In genomic region chr1:32180186-32181060, GRCh38 we compare ENCODE assay signal across 8 cellular contexts. TPM values are rescaled to one million over a fixed set of nuclear protein-coding genes. Genes with fewer than 3 reads are reported as not detected.
DNase-seq lines count a peak whose midpoint lies in the region; ATAC-seq and TF ChIP-seq lines count a peak whose summit lies in the region.

No MANE protein-coding gene starts in this region.

- CTCF ChIA-PET in CD8-positive, alpha-beta T cell (lab: Charles Lee), result interaction anchor here (1.4 to 1.9 kb wide), 2 partner anchors 8 to 69 kb away, joined by 3 to 5 read pairs; no protein-coding TSS in a partner anchor
- CTCF ChIA-PET in SK-N-SH (lab: Yijun Ruan, JAX), result interaction anchor here (0.9 to 2.3 kb wide), 5 partner anchors 12 to 233 kb away, joined by 3 to 6 read pairs (median 3); partner anchors contain the start of gene KPNA6

- DNase-seq in CD8-positive, alpha-beta T cell, result peak in 3 of 7 experiments; percentile 25 to 58 (median 33)
- peak; percentile 64 for DNase-seq in H9
- peak; percentile 80 for DNase-seq in SK-N-SH
- DNase-seq in breast epithelium (ENCODE audit: low spot score in 2 of 2), result no peak
- peak; percentile 62 for DNase-seq in iPS-NIHi7 (ENCODE audit: extremely low spot score)
- DNase-seq in smooth muscle cell of the brain vasculature (ENCODE audit: low read depth, low spot score), result peak; percentile 12
- DNase-seq in KG1 (lab: John Stamatoyannopoulos, UW), result no peak

- no peak overlapping the region for H3K56ac ChIP-seq in H9 (ENCODE audit: insufficient read length, low read depth, low read length)

- peaks cover 35% of the 10 kb centered on the region for H3F3A ChIP-seq in SK-N-SH (replicated peaks; ENCODE audit: insufficient read depth)

- no peaks in the 10 kb centered on the region for H3K27me3 Mint-ChIP-seq in CD8-positive, alpha-beta T cell (ENCODE audit: low read depth)
- no peaks in the 10 kb centered on the region for H3K27me3 Mint-ChIP-seq in H9 (ENCODE audit: low read depth)

- no peak overlapping the region for H2AFZ ChIP-seq in H9 (ENCODE audit: low read length)
- H2AFZ ChIP-seq in SK-N-SH (ENCODE audit: low read depth), result peak overlapping the region; percentile 77; the same call in 1 of the 2 replicates

- H2AK5ac ChIP-seq in H9 (ENCODE audit: insufficient read length, low read length), result no peak overlapping the region

- peaks cover 35% of the 10 kb centered on the region for H3K36me3 Mint-ChIP-seq in CD8-positive, alpha-beta T cell
- peaks cover 34 to 55% (median 45%) of the 10 kb centered on the region in 3 experiments for H3K36me3 Mint-ChIP-seq in H9 (ENCODE audit: insufficient read depth in 1 of 3, low read depth in 3 of 3)

- H3K4me3 ChIP-seq in CD8-positive, alpha-beta T cell (ENCODE audit: low read depth, low read length), result peak overlapping the region; percentile 85
- H3K4me3 ChIP-seq in SK-N-SH (ENCODE audit: low read depth in 2 of 2, low read length in 1 of 2), result peak overlapping the region; percentile 65 to 82
- peak overlapping the region; percentile 62 to 76 (median 71) for H3K4me3 ChIP-seq in breast epithelium

- ATAC-seq in CD8-positive, alpha-beta T cell, result peak; percentile 12
- ATAC-seq in GM19035 (IDR thresholded peaks at IDR 0.05; ENCODE audit: unreplicated experiment), result no peak

- peak overlapping the region; percentile 84 for H3K4me3 Mint-ChIP-seq in CD8-positive, alpha-beta T cell
- peak overlapping the region; percentile 92 for H3K4me3 Mint-ChIP-seq in H9

- no CpG with 5 or more reads among the region's 36 CpGs for WGBS in H9 (ENCODE audit: extremely low coverage, insufficient read length, low lambda C conversion rate)
- WGBS in SK-N-SH (ENCODE audit: low lambda C conversion rate), result 7% methylated on average over 27 of the region's 36 CpGs

- peaks cover 49% of the 10 kb centered on the region for H3K4me1 Mint-ChIP-seq in CD8-positive, alpha-beta T cell (ENCODE audit: low read depth)
- H3K4me1 Mint-ChIP-seq in H9, result peaks cover 28 to 33% of the 10 kb centered on the region in 2 experiments

- H3K27ac Mint-ChIP-seq in CD8-positive, alpha-beta T cell, result peak overlapping the region; percentile 92
- H3K27ac Mint-ChIP-seq in H9, result peak overlapping the region; percentile 93 to 98 (median 96)

- peaks cover 7% of the 10 kb centered on the region for H3K23me2 ChIP-seq in H9 (ENCODE audit: insufficient read length, low read depth, low read length, poor library complexity, severe bottlenecking)

- intact Hi-C loops in CD8-positive, alpha-beta T cell (cut with DNase I, micrococcal nuclease), result no loop called here
- intact Hi-C loops in breast epithelium (cut with DNase I; ENCODE audit: low total_unique reads), result no loop called here

- H2BK120ac ChIP-seq in H9 (ENCODE audit: low read depth, low read length, poor library complexity, severe bottlenecking), result no peak overlapping the region

- H4K91ac ChIP-seq in H9 (ENCODE audit: insufficient read length, low read depth, low read length), result no peak overlapping the region

- no peak overlapping the region for H2BK5ac ChIP-seq in H9 (ENCODE audit: insufficient read length, low read length)

- peaks cover 6% of the 10 kb centered on the region for H3K79me1 ChIP-seq in H9 (ENCODE audit: insufficient read depth, low read depth, low read length, poor library complexity, severe bottlenecking)

- H3K27ac ChIP-seq in CD8-positive, alpha-beta T cell (ENCODE audit: low read depth, low read length), result peak overlapping the region; percentile 70
- H3K27ac ChIP-seq in H9 (ENCODE audit: insufficient read length, low read depth, low read length), result no peak overlapping the region
- peak overlapping the region; percentile 90 to 96 for H3K27ac ChIP-seq in SK-N-SH (ENCODE audit: low read depth in 2 of 2, low read length in 1 of 2)
- peak overlapping the region; percentile 91 to 98 for H3K27ac ChIP-seq in breast epithelium

- H3K79me2 ChIP-seq in H9 (ENCODE audit: insufficient read depth, low read length) (peaks cover 4% of the 10 kb centered on the region; the same call in 1 of the 2 replicates), SK-N-SH (ENCODE audit: insufficient read depth) (peaks cover 52% of the 10 kb centered on the region)

- no peak overlapping the region for H3K4ac ChIP-seq in H9 (ENCODE audit: low read depth, low read length)

- H3K9ac ChIP-seq in H9 (ENCODE audit: extremely low read depth, insufficient read length, low read length) (peak overlapping the region; percentile 64), SK-N-SH (peak overlapping the region; percentile 98)

- no peak overlapping the region for H4K8ac ChIP-seq in H9 (replicated peaks; ENCODE audit: insufficient read length, low read depth, low read length)

- no peak for TF ChIP-seq RAD21 in SK-N-SH (IDR thresholded peaks at IDR 0.05; ENCODE audit: low read length)

- POLR2A ChIA-PET in CD8-positive, alpha-beta T cell (lab: Charles Lee), result interaction anchor here (0.9 to 2.2 kb wide), 11 partner anchors 12 to 167 kb away, joined by 3 to 12 read pairs (median 4); partner anchors contain the start of genes CCDC28B, HDAC1, IQCC and KHDRBS1
- POLR2A ChIA-PET in SK-N-SH (lab: Yijun Ruan, JAX), result interaction anchor here (0.7 to 3.4 kb wide), 9 partner anchors 10 to 1240 kb away, joined by 3 to 19 read pairs (median 6); partner anchors contain the start of genes CCDC28B, IQCC, KPNA6 and TMEM39B

- no peaks in the 10 kb centered on the region for H4K20me1 ChIP-seq in H9 (ENCODE audit: control insufficient read depth, insufficient read depth, insufficient read length)
- H4K20me1 ChIP-seq in SK-N-SH (ENCODE audit: insufficient read depth), result peaks cover 12% of the 10 kb centered on the region; the same call in 1 of the 2 replicates

- H3K4me2 ChIP-seq in H9 (ENCODE audit: insufficient read depth, insufficient read length, low read length) (peak overlapping the region; percentile 77), SK-N-SH (peak overlapping the region; percentile 97)

- no peaks in the 10 kb centered on the region for H3K27me3 ChIP-seq in CD8-positive, alpha-beta T cell (ENCODE audit: insufficient read depth, low read length)
- H3K27me3 ChIP-seq in H9 (ENCODE audit: insufficient read depth, low read length), result no peaks in the 10 kb centered on the region
- H3K27me3 ChIP-seq in SK-N-SH (ENCODE audit: insufficient read depth), result no peaks in the 10 kb centered on the region
- no peaks in the 10 kb centered on the region for H3K27me3 ChIP-seq in breast epithelium

- no peak for TF ChIP-seq EP300 in SK-N-SH (IDR thresholded peaks at IDR 0.05; ENCODE audit: borderline replicate concordance in 1 of 2, low read depth in 1 of 2, low read length in 1 of 2)

- H2BK12ac ChIP-seq in H9 (ENCODE audit: insufficient read length, low read depth, low read length), result no peak overlapping the region

- TF ChIP-seq POLR2A in breast epithelium (IDR thresholded peaks at IDR 0.05), result no peak

- H3K23ac ChIP-seq in H9 (ENCODE audit: insufficient read length, low read depth, low read length), result no peak overlapping the region

- H2BK15ac ChIP-seq in H9 (ENCODE audit: low read depth, low read length), result no peak overlapping the region

- no peaks in the 10 kb centered on the region for H3K9me3 Mint-ChIP-seq in CD8-positive, alpha-beta T cell
- no peaks in the 10 kb centered on the region for H3K9me3 Mint-ChIP-seq in H9

- no peak overlapping the region for H2BK20ac ChIP-seq in H9 (ENCODE audit: low read depth, low read length, poor library complexity, severe bottlenecking)

- no peaks in the 10 kb centered on the region for H3K9me2 ChIP-seq in SK-N-SH

- H3T11ph ChIP-seq in H9 (ENCODE audit: low read length), result no peak overlapping the region

- H4K5ac ChIP-seq in H9 (ENCODE audit: insufficient read length, low read depth, low read length), result no peak overlapping the region

- H3K14ac ChIP-seq in H9 (ENCODE audit: insufficient read depth, low read length), result peak overlapping the region; percentile 8; the same call in 1 of the 2 replicates

- peak overlapping the region; percentile 20 for H3K18ac ChIP-seq in H9 (ENCODE audit: insufficient read length, low read depth, low read length)

- H3K9me3 ChIP-seq in CD8-positive, alpha-beta T cell (ENCODE audit: low read length), result no peaks in the 10 kb centered on the region
- H3K9me3 ChIP-seq in H9 (ENCODE audit: control insufficient read depth, low read depth, low read length), result no peaks in the 10 kb centered on the region
- no peaks in the 10 kb centered on the region for H3K9me3 ChIP-seq in SK-N-SH
- no peaks in the 10 kb centered on the region for H3K9me3 ChIP-seq in breast epithelium

- no peak for TF ChIP-seq CTCF in CD8-positive, alpha-beta T cell (IDR thresholded peaks at IDR 0.05)
- TF ChIP-seq CTCF in H9 (conservative IDR thresholded peaks at IDR 0.05) (no peak), SK-N-SH (IDR thresholded peaks at IDR 0.05) (no peak; the same call in 1 of the 2 replicates), breast epithelium (IDR thresholded peaks at IDR 0.05) (no peak)

- peaks cover 26% of the 10 kb centered on the region for H3K4me1 ChIP-seq in CD8-positive, alpha-beta T cell (ENCODE audit: insufficient read depth, low read length)
- peaks cover 6% of the 10 kb centered on the region for H3K4me1 ChIP-seq in H9 (ENCODE audit: insufficient read depth, low read length)
- peaks cover 18 to 25% of the 10 kb centered on the region in 2 experiments; a peak in 3 of 4 replicates for H3K4me1 ChIP-seq in SK-N-SH (ENCODE audit: control insufficient read depth in 1 of 2, insufficient read depth in 2 of 2, low read depth in 1 of 2, low read length in 1 of 2)
- peaks cover 0 to 21% of the 10 kb centered on the region in 2 donors for H3K4me1 ChIP-seq in breast epithelium

- H3K36me3 ChIP-seq in CD8-positive, alpha-beta T cell (ENCODE audit: insufficient read depth, low read length), result peaks cover 19% of the 10 kb centered on the region
- peaks cover 23 to 35% of the 10 kb centered on the region in 2 experiments for H3K36me3 ChIP-seq in SK-N-SH (replicated peaks in 1 of 2; ENCODE audit: control insufficient read depth in 1 of 2, insufficient read depth in 2 of 2, low read length in 1 of 2)
- no peaks in the 10 kb centered on the region for H3K36me3 ChIP-seq in breast epithelium

RNA-seq across cellular contexts. Expression of gene TXLNA, which starts 0.9 kb away (rescaled TPM):
- total RNA-seq in CD8-positive, alpha-beta T cell, result 1 to 10 TPM; 7.5 to 8.9 TPM
- total RNA-seq in H9 (2021), result 67.3 and 69.4 TPM in 2 replicates
- 26.4 and 32.7 TPM in 2 replicates for polyA plus RNA-seq in SK-N-SH (2012; rRNA removed)
- 22.8 and 28.0 TPM in 2 replicates for polyA plus RNA-seq in SK-N-SH (2012; cell fraction: cytosol; rRNA removed)
- 51.9 and 62.6 TPM in 2 replicates for polyA plus RNA-seq in SK-N-SH (2012; cell fraction: nucleus; rRNA removed)
- total RNA-seq in breast epithelium, result 10 to 100 TPM; 38.7 to 51.8 (median 45.8) TPM

RNA-seq across cellular contexts. Expression of gene CCDC28B, which starts 20.0 kb away (rescaled TPM):
- 1 to 10 TPM; 3.8 to 5.2 TPM for total RNA-seq in CD8-positive, alpha-beta T cell
- total RNA-seq in H9 (2021) (20.7 and 21.3 TPM in 2 replicates), breast epithelium (1 to 10 TPM; 1.4 to 5.2 (median 4.1) TPM)
- 18.8 and 26.3 TPM in 2 replicates for polyA plus RNA-seq in SK-N-SH (2012; rRNA removed)
- 17.7 and 20.0 TPM in 2 replicates for polyA plus RNA-seq in SK-N-SH (2012; cell fraction: cytosol; rRNA removed)
- 15.6 and 22.9 TPM in 2 replicates for polyA plus RNA-seq in SK-N-SH (2012; cell fraction: nucleus; rRNA removed)

RNA-seq across cellular contexts. Expression of gene IQCC, which starts 25.0 kb away (rescaled TPM):
- 1 to 10 TPM; 1.3 to 2.0 TPM for total RNA-seq in CD8-positive, alpha-beta T cell
- total RNA-seq in H9 (2021) (5.1 and 5.3 TPM in 2 replicates), breast epithelium (1 to 10 TPM; 1.8 to 3.5 (median 2.3) TPM)
- polyA plus RNA-seq in SK-N-SH (2012; rRNA removed), result 2.4 and 2.9 TPM in 2 replicates
- 1.5 and 2.3 TPM in 2 replicates for polyA plus RNA-seq in SK-N-SH (2012; cell fraction: cytosol; rRNA removed)
- 2.9 and 3.6 TPM in 2 replicates for polyA plus RNA-seq in SK-N-SH (2012; cell fraction: nucleus; rRNA removed)

RNA-seq across cellular contexts. Expression of gene DCDC2B, which starts 28.5 kb away (rescaled TPM):
- not detected for total RNA-seq in CD8-positive, alpha-beta T cell
- not detected in 2 replicates for total RNA-seq in H9 (2021)
- not detected in 2 replicates for polyA plus RNA-seq in SK-N-SH (2012; rRNA removed)
- not detected in 2 replicates for polyA plus RNA-seq in SK-N-SH (2012; cell fraction: cytosol; rRNA removed)
- 0.05 TPM in 1 of 2 replicates, not detected in the other for polyA plus RNA-seq in SK-N-SH (2012; cell fraction: nucleus; rRNA removed)
- under 1 TPM in 1 of 3 donors, not detected in 2; 0.33 TPM for total RNA-seq in breast epithelium

RNA-seq across cellular contexts. Expression of gene TMEM234, which starts 41.7 kb away (rescaled TPM):
- 1 to 10 TPM; 8.6 to 9.1 TPM for total RNA-seq in CD8-positive, alpha-beta T cell
- total RNA-seq in H9 (2021) (19.5 and 19.7 TPM in 2 replicates), breast epithelium (10 to 100 TPM in 2 of 3 donors, 1 to 10 TPM in 1; 5.8 to 20.6 (median 13.4) TPM)
- 31.8 and 31.9 TPM in 2 replicates for polyA plus RNA-seq in SK-N-SH (2012; rRNA removed)
- polyA plus RNA-seq in SK-N-SH (2012; cell fraction: cytosol; rRNA removed), result 15.8 and 16.2 TPM in 2 replicates
- polyA plus RNA-seq in SK-N-SH (2012; cell fraction: nucleus; rRNA removed), result 122 and 134 TPM in 2 replicates

Comparison
In these comparisons a context has a peak if more than half of its experiments do, and no peak if none do; other contexts are left out.
1. DNase-seq: peak in H9 (single experiment), SK-N-SH (single experiment), iPS-NIHi7 (single experiment) and smooth muscle cell of the brain vasculature (single experiment); none in breast epithelium (0 of 2) and KG1 (single experiment).
2. Peak in every context shown above with its lines, with median percentiles within 50 percentile points of each other: H3K4me3 ChIP-seq.